In genomic region chr11:56740886-56741285, GRCh38 we compare ENCODE assay signal across 1 cellular context.
TF ChIP-seq lines count a peak whose summit lies in the region.

No MANE protein-coding gene starts in this region.

TF ChIP-seq in HepG2, 621 proteins besides CTCF, POLR2A, EP300 and RAD21 (continued from another document):
- TF ChIP-seq ZNF710 (CRISPR knock-in tag; IDR thresholded peaks at IDR 0.05; ENCODE audit: borderline replicate concordance) (no peak), GABPA (IDR thresholded peaks at IDR 0.05; ENCODE audit: low read depth, low read length) (no peak), GABPA (CRISPR knock-in tag; IDR thresholded peaks at IDR 0.05; ENCODE audit: low read depth) (no peak)
